ENCODE assay signal across 8 cellular contexts in the genomic region with DNA sequence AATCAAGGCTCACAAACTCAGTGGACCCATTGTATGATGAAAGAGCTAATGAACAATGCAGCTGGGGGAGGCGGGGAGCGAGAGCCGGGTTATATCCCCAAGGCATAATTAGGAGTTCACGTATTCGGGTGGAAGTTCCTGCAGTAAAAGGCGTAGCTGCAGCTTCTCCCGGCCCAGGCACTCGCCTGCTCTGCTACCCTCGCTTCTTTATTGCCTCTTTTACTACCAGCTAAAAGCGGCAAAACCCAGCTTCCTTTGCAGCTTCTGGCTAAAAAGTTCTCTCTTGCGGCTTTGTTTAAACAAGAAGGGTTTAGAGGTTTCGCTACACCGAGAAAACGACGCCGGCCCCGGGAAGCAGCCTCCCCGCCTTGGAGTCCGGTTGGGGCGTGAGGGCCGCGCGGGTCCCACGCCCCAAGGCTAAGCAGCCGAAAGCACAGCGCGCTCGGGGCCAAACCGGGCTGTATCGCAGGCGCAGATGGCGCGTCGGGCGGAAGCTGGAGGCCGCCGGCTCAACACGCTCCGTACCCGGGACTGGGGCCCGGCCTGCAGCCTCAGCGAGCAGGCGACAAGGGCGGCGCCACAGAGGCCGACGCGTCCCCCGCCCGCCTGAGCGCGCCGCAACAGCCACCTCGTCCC. TPM values are rescaled to one million over a fixed set of nuclear protein-coding genes. Genes with fewer than 3 reads are reported as not detected.
DNase-seq lines count a peak whose midpoint lies in the region; TF ChIP-seq lines count a peak whose summit lies in the region.

No MANE protein-coding gene starts in this region.

- H3K9ac ChIP-seq in MM.1S (ENCODE audit: low read length) (peak overlapping the region; percentile 85), subcutaneous abdominal adipose tissue (ENCODE audit: low read length in 5 of 5) (peak overlapping the region; percentile 21 to 89 (median 86))

- H3K27ac ChIP-seq in 22Rv1 = peak overlapping the region; percentile 100
- H3K27ac ChIP-seq in MM.1S (ENCODE audit: low read length) = peak overlapping the region; percentile 93
- H3K27ac ChIP-seq in subcutaneous abdominal adipose tissue (ENCODE audit: low read depth, low read length) = peak overlapping the region; percentile 97

- 0 to 1% methylated on average over 17 to 28 of the region's 54 CpGs for WGBS in lower leg skin, 2 donors

- H4K20me1 ChIP-seq in MM.1S (ENCODE audit: insufficient read depth, low read length) = no peaks in the 10 kb centered on the region

- H3K4me2 ChIP-seq in MM.1S (ENCODE audit: low read depth, low read length) = peak overlapping the region; percentile 70

- H3K9me2 ChIP-seq in MM.1S (replicated peaks; ENCODE audit: insufficient read depth, low read length) = no peaks in the 10 kb centered on the region

- H3K27me3 ChIP-seq in MM.1S (replicated peaks; ENCODE audit: insufficient read depth, low read length) (no peaks in the 10 kb centered on the region), subcutaneous abdominal adipose tissue (ENCODE audit: control insufficient read depth in 5 of 5, insufficient read depth in 4 of 5, low read length in 5 of 5) (no peaks in the 10 kb centered on the region)

- no peak for TF ChIP-seq CTCF in 22Rv1 (IDR thresholded peaks at IDR 0.05)
- no peak for TF ChIP-seq CTCF in HFF-Myc (IDR thresholded peaks at IDR 0.05; ENCODE audit: low read depth, low read length, missing control alignments)
- TF ChIP-seq CTCF in MM.1S (IDR thresholded peaks at IDR 0.05; ENCODE audit: low read length) = no peak
- TF ChIP-seq CTCF in lower leg skin (IDR thresholded peaks at IDR 0.05) = no peak

- peak overlapping the region; percentile 52; the same call in 1 of the 2 replicates for H2AFZ ChIP-seq in MM.1S (ENCODE audit: low read length)

- H3K9me3 ChIP-seq in MM.1S (replicated peaks; ENCODE audit: insufficient read depth, low read length) (no peaks in the 10 kb centered on the region), subcutaneous abdominal adipose tissue (ENCODE audit: control insufficient read depth in 5 of 5, low read length in 5 of 5) (no peaks in the 10 kb centered on the region)

- intact Hi-C loops in lower leg skin (cut with DNase I; ENCODE audit: low total_unique reads) = no loop called here

- H3K79me2 ChIP-seq in MM.1S (ENCODE audit: low read length) = peaks cover 73% of the 10 kb centered on the region

- H3K36me3 ChIP-seq in MM.1S (replicated peaks; ENCODE audit: insufficient read depth, low read length) (no peaks in the 10 kb centered on the region), subcutaneous abdominal adipose tissue (ENCODE audit: control insufficient read depth in 5 of 5, insufficient read depth in 5 of 5, low read length in 5 of 5) (no peaks in the 10 kb centered on the region)

- TF ChIP-seq POLR2A in lower leg skin (IDR thresholded peaks at IDR 0.05) = no peak

- H3K4me3 ChIP-seq in GM08714 (ENCODE audit: low read length) = peak overlapping the region; percentile 99
- peak overlapping the region; percentile 79 for H3K4me3 ChIP-seq in HFF-Myc (replicated peaks; ENCODE audit: low read depth, low read length)
- peak overlapping the region; percentile 62 for H3K4me3 ChIP-seq in MM.1S (ENCODE audit: low read length)
- H3K4me3 ChIP-seq in lower leg skin (ENCODE audit: low read depth, poor library complexity, severe bottlenecking) = peak overlapping the region; percentile 62
- H3K4me3 ChIP-seq in subcutaneous abdominal adipose tissue (ENCODE audit: low read depth in 1 of 5, low read length in 5 of 5) = peak overlapping the region; percentile 71 to 93 (median 82)

- H3K4me1 ChIP-seq in MM.1S (ENCODE audit: low read length) (peaks cover 5% of the 10 kb centered on the region; the same call in 1 of the 2 replicates), subcutaneous abdominal adipose tissue (ENCODE audit: control insufficient read depth in 5 of 5, insufficient read depth in 5 of 5, low read length in 5 of 5) (peaks cover 2 to 46% (median 36%) of the 10 kb centered on the region in 5 donors)

- no peak for DNase-seq in HFF-Myc (ENCODE audit: extremely low read depth, low read depth)
- peak; percentile 25 for DNase-seq in MM.1S
- DNase-seq in T-helper 9 cell = peak; percentile 33
- DNase-seq in effector CD8-positive, alpha-beta T cell (lab: John Stamatoyannopoulos, UW) = peak; percentile 32
- DNase-seq in lower leg skin (ENCODE audit: low spot score in 2 of 2) = peak; percentile 71 to 94

- peaks cover 28% of the 10 kb centered on the region for H3F3A ChIP-seq in MM.1S (ENCODE audit: insufficient read depth, low read length)

RNA-seq across cellular contexts. Expression of a gene that starts 1.6 kb away (rescaled TPM):
- 10 to 100 TPM; 10.9 to 12.3 (median 11.3) TPM for total RNA-seq in lower leg skin
